19 cellular contexts compared by ENCODE assay signal in the genomic region with DNA sequence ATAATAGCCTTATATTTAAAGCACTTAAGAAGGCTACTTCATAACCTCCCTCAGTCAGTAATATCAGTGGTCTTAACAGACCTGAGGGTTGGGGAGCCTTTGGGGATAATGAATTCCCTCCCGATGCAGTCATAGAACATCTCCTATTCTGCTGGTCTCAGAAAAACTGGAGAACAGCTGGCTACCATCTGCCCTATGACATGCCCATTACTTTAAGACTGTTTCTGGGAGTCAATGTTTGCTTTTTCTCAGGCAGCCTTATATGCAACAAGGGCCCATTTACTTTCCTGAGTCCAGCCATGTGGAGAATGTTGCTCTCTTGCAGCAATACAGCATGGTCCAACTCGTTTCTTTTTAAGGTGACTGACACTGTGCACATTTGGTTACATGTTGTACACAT.
DNase-seq lines count a peak whose midpoint lies in the region; ATAC-seq lines count a peak whose summit lies in the region.
"Had no signal": no experiment of that assay in that cellular context is flagged by ENCODE, and none has a peak within 500 bp of the region (broad histone marks: within the 10 kb centered on the region; RNA-seq: fewer than 3 reads in every experiment).

No MANE protein-coding gene starts in this region.

- H3K4me2 ChIP-seq in trophoblast cell (ENCODE audit: low read length): no peak overlapping the region
- H3K4me2 ChIP-seq: KMS-11 had no signal

- H3K9ac ChIP-seq in trophoblast cell (ENCODE audit: low read length): no peak overlapping the region
- H3K9ac ChIP-seq: KMS-11 had no signal

- peak overlapping the region; percentile 58 for H2BK5ac ChIP-seq in trophoblast cell (ENCODE audit: low read depth, low read length, poor library complexity)

- no peak overlapping the region for H3K27ac Mint-ChIP-seq in activated naive CD8-positive, alpha-beta T cell treated with anti-CD3 and anti-CD28 coated beads, Interleukin-2, amount 50 U/mL, for 24 hours
- H3K27ac Mint-ChIP-seq: CD14-positive monocyte, T-cell had no signal

- DNase-seq in ELR (ENCODE audit: low read depth) (peak; percentile 15), SJCRH30 (peak; percentile 73 to 87), fibroblast of peridontal ligament (ENCODE audit: extremely low read depth) (peak; percentile 27), trophoblast cell (no peak), NCI-H226 (no peak), NCI-H510A (lab: John Stamatoyannopoulos, UW) (no peak)
- DNase-seq in activated naive CD8-positive, alpha-beta T cell treated with anti-CD3 and anti-CD28 coated beads, Interleukin-2, amount 50 U/mL, for 24 hours: no peak
- DNase-seq: Caco-2, DMS79, GF-D8, GOT3, MG63, NCI-H1105 treated with DMSO at 0.1 percent for 48 hours, NCI-H187, NCI-H446, NCI-H748 treated with DMSO at 0.1 percent for 48 hours, T-cell had no signal

- H3K27me3 ChIP-seq in SJCRH30 (no peaks in the 10 kb centered on the region), trophoblast cell (ENCODE audit: insufficient read depth, low read length) (no peaks in the 10 kb centered on the region)
- H3K27me3 ChIP-seq: MG63 had no signal

- H2AFZ ChIP-seq in trophoblast cell (ENCODE audit: insufficient read depth, low read length, poor library complexity): no peak overlapping the region

- H2BK12ac ChIP-seq in trophoblast cell (ENCODE audit: low read length): peak overlapping the region; percentile 86

- peaks cover 4% of the 10 kb centered on the region for H3K79me2 ChIP-seq in trophoblast cell (ENCODE audit: control insufficient read depth, insufficient read depth, low read length, poor library complexity)

- WGBS in trophoblast cell (ENCODE audit: extremely low coverage, insufficient coverage, insufficient read length): no CpG with 5 or more reads among the region's 2 CpGs

- no peak overlapping the region for H3K4ac ChIP-seq in trophoblast cell (ENCODE audit: low read depth, low read length)

- H3K4me3 ChIP-seq in SJCRH30: no peak overlapping the region
- H3K4me3 ChIP-seq in trophoblast cell (ENCODE audit: low read depth, low read length): no peak overlapping the region
- H3K4me3 ChIP-seq: MG63 had no signal

- no peaks in the 10 kb centered on the region for H3K36me3 ChIP-seq in SJCRH30
- no peaks in the 10 kb centered on the region for H3K36me3 ChIP-seq in trophoblast cell (ENCODE audit: control insufficient read depth in 1 of 2, insufficient read depth in 2 of 2, low read length in 2 of 2)
- H3K36me3 ChIP-seq: MG63 had no signal

- no peak overlapping the region for H4K12ac ChIP-seq in trophoblast cell (ENCODE audit: low read depth, low read length)

- ATAC-seq in activated naive CD8-positive, alpha-beta T cell treated with anti-CD3 and anti-CD28 coated beads, Interleukin-2, amount 50 U/mL, for 24 hours: no peak
- ATAC-seq: T-cell had no signal

- H3K14ac ChIP-seq in trophoblast cell (ENCODE audit: low read length): peak overlapping the region; percentile 46

- H3K27ac ChIP-seq in SJCRH30: peak overlapping the region; percentile 62
- H3K27ac ChIP-seq in trophoblast cell (ENCODE audit: low read depth, low read length): peak overlapping the region; percentile 13
- H3K27ac ChIP-seq: KMS-11 had no signal

- H3K9me3 Mint-ChIP-seq in activated naive CD8-positive, alpha-beta T cell treated with anti-CD3 and anti-CD28 coated beads, Interleukin-2, amount 50 U/mL, for 24 hours: no peaks in the 10 kb centered on the region
- H3K9me3 Mint-ChIP-seq: CD14-positive monocyte, T-cell had no signal

- H3K4me1 Mint-ChIP-seq in activated naive CD8-positive, alpha-beta T cell treated with anti-CD3 and anti-CD28 coated beads, Interleukin-2, amount 50 U/mL, for 24 hours: peaks cover 12% of the 10 kb centered on the region

- H2AK5ac ChIP-seq in trophoblast cell (ENCODE audit: low read length): peak overlapping the region; percentile 42

- H3K4me1 ChIP-seq in SJCRH30 (peaks cover 79% of the 10 kb centered on the region), trophoblast cell (ENCODE audit: control insufficient read depth in 1 of 2, insufficient read depth in 2 of 2, low read length in 2 of 2) (peaks cover 16 to 21% of the 10 kb centered on the region in 2 experiments)

- peak overlapping the region; percentile 48 for H2BK120ac ChIP-seq in trophoblast cell (ENCODE audit: insufficient read depth, low read length, poor library complexity)

- H3K79me1 ChIP-seq in trophoblast cell (ENCODE audit: low read length): peaks cover 43% of the 10 kb centered on the region

- peak overlapping the region; percentile 40 for H4K91ac ChIP-seq in trophoblast cell (ENCODE audit: low read depth, low read length)

- H3K18ac ChIP-seq in trophoblast cell (ENCODE audit: low read length): no peak overlapping the region

- H3K36me3 Mint-ChIP-seq in activated naive CD8-positive, alpha-beta T cell treated with anti-CD3 and anti-CD28 coated beads, Interleukin-2, amount 50 U/mL, for 24 hours (ENCODE audit: low read depth): no peaks in the 10 kb centered on the region

- no peak overlapping the region for H4K8ac ChIP-seq in trophoblast cell (ENCODE audit: low read depth, low read length)

- peak overlapping the region; percentile 17 for H3K23ac ChIP-seq in trophoblast cell (ENCODE audit: low read length)

- H3K27me3 Mint-ChIP-seq in activated naive CD8-positive, alpha-beta T cell treated with anti-CD3 and anti-CD28 coated beads, Interleukin-2, amount 50 U/mL, for 24 hours: no peaks in the 10 kb centered on the region
- H3K27me3 Mint-ChIP-seq: T-cell had no signal

- H3K4me3 Mint-ChIP-seq in activated naive CD8-positive, alpha-beta T cell treated with anti-CD3 and anti-CD28 coated beads, Interleukin-2, amount 50 U/mL, for 24 hours: no peak overlapping the region
- H3K4me3 Mint-ChIP-seq: CD14-positive monocyte, T-cell had no signal

- H3K9me3 ChIP-seq in SJCRH30 (replicated peaks): no peaks in the 10 kb centered on the region
- no peaks in the 10 kb centered on the region for H3K9me3 ChIP-seq in trophoblast cell (ENCODE audit: insufficient read depth, low read depth, low read length)
- H3K9me3 ChIP-seq: Caco-2, MG63 had no signal

Comparison
In these comparisons a context has a peak if more than half of its experiments do, and no peak if none do; other contexts are left out.
1. DNase-seq: peak in ELR (single experiment), SJCRH30 (2 of 2) and fibroblast of peridontal ligament (single experiment); none in trophoblast cell (0 of 2), NCI-H226 (single experiment), NCI-H510A (single experiment) and activated naive CD8-positive, alpha-beta T cell treated with anti-CD3 and anti-CD28 coated beads, Interleukin-2, amount 50 U/mL, for 24 hours (single experiment).